In the genomic region with DNA sequence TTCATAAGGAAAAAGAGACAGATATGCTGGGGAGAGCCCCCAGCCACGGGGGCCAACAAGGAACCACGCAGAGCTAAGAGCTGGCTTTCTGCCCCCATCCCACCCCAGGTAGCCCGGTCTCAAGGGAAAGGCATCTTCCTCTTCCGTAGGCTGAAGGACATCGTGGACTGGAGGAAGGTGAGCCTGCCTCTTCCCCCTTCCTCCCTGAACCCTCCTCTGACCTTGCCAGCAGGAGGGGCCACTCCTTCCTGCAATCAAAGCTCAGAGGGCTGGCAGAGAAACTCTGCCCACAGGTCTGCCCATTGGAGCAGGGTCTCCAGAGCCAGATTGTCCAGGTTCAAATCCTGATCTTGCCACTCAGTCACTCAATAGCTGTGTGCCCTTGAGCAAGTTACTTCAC, we compare ENCODE assay signal across 23 cellular contexts. TPM values are rescaled to one million over a fixed set of nuclear protein-coding genes. Genes with fewer than 3 reads are reported as not detected.
A peak's percentile ranks its signal among the peaks of the same experiment; 100 is the strongest.
DNase-seq lines count a peak whose midpoint lies in the region; ATAC-seq, FAIRE-seq and TF ChIP-seq lines count a peak whose summit lies in the region.
"Had no signal": no experiment of that assay in that cellular context is flagged by ENCODE, and none has a peak within 500 bp of the region (broad histone marks: within the 10 kb centered on the region; RNA-seq: fewer than 3 reads in every experiment).

No MANE protein-coding gene starts in this region.

- POLR2A ChIA-PET in H1 (lab: Charles Lee; ENCODE audit: partially characterized antibody) = interaction anchor here (1.8 to 2.0 kb wide), 2 partner anchors 9 to 11 kb away, joined by 6 to 9 read pairs; no protein-coding TSS in a partner anchor

- no peak overlapping the region; the same call in 1 of the 2 replicates for H2BK12ac ChIP-seq in H1 (ENCODE audit: low read depth, low read length)

- no peaks in the 10 kb centered on the region for H4K20me1 ChIP-seq in GM23338 (replicated peaks; ENCODE audit: insufficient read depth)
- H4K20me1 ChIP-seq in H1 (replicated peaks in 1 of 2; ENCODE audit: control insufficient read depth in 1 of 2, insufficient read depth in 2 of 2, low read length in 2 of 2) = no peaks in the 10 kb centered on the region
- H4K20me1 ChIP-seq: BLaER1 had no signal

- H4K91ac ChIP-seq in H1 (replicated peaks; ENCODE audit: insufficient read length, low read length) = no peak overlapping the region

- H3K27me3 ChIP-seq in GM23338 (ENCODE audit: insufficient read depth) = no peaks in the 10 kb centered on the region
- no peaks in the 10 kb centered on the region for H3K27me3 ChIP-seq in H1 (replicated peaks in 1 of 4; ENCODE audit: control insufficient read depth in 3 of 4, extremely low read depth in 1 of 4, insufficient read depth in 3 of 4, low read length in 3 of 4)
- H3K27me3 ChIP-seq in dorsolateral prefrontal cortex = no peaks in the 10 kb centered on the region
- H3K27me3 ChIP-seq: BLaER1 had no signal

- DNase-seq in GM23338 (ENCODE audit: low spot score) = no peak
- DNase-seq in T-helper 17 cell = no peak
- DNase-seq in H1 (ENCODE audit: low read depth in 1 of 2, low spot score in 2 of 2) = no peak
- peak; percentile 34 for DNase-seq in posterior vena cava (ENCODE audit: low spot score)
- no peak for DNase-seq in NCI-H2107 (lab: John Stamatoyannopoulos, UW)
- DNase-seq in dorsolateral prefrontal cortex = no peak
- no peak for DNase-seq in cerebellar cortex (ENCODE audit: low spot score)
- DNase-seq in hypothalamus (lab: John Stamatoyannopoulos, UW) = no peak
- DNase-seq: 8988T; CD4-positive, alpha-beta memory T cell; DMS153; DMS79; GDM1; HCEC 1CT; IMR-90 had no signal

- H2BK5ac ChIP-seq in H1 (ENCODE audit: low read depth, low read length) = no peak overlapping the region

- no peak overlapping the region for H3K14ac ChIP-seq in H1 (ENCODE audit: insufficient read length)

- peak overlapping the region; percentile 96 for H2AFZ ChIP-seq in GM23338
- H2AFZ ChIP-seq in H1 (ENCODE audit: low read length) = peak overlapping the region; percentile 33; the same call in 1 of the 2 replicates

- ATAC-seq in GM23338 = peak; percentile 39
- ATAC-seq in T-helper 17 cell = no peak

- no peak for TF ChIP-seq EP300 in H1 (IDR thresholded peaks at IDR 0.05; ENCODE audit: borderline replicate concordance in 1 of 2, low read depth in 2 of 2, low read length in 2 of 2)

- H3K23ac ChIP-seq in H1 (ENCODE audit: insufficient read length) = no peak overlapping the region

- H3K27ac Mint-ChIP-seq in GM23338 (no peak overlapping the region), T-helper 17 cell (no peak overlapping the region)
- H3K27ac Mint-ChIP-seq: CD4-positive, alpha-beta memory T cell had no signal

- peaks cover 68% of the 10 kb centered on the region for H3K9me3 Mint-ChIP-seq in GM23338

- H2BK120ac ChIP-seq in H1 (replicated peaks; ENCODE audit: low read depth, low read length) = no peak overlapping the region

- H4K5ac ChIP-seq in H1 (ENCODE audit: insufficient read length, low read depth, low read length) = no peak overlapping the region

- no peak overlapping the region; a peak in 1 of 7 replicates for H3K9ac ChIP-seq in H1 (replicated peaks in 1 of 4; ENCODE audit: extremely low read depth in 1 of 4, low read depth in 3 of 4, low read length in 3 of 4)
- H3K9ac ChIP-seq: BLaER1 had no signal

- no peaks in the 10 kb centered on the region for H3F3A ChIP-seq in GM23338 (replicated peaks; ENCODE audit: low read depth)

- WGBS in H1 (ENCODE audit: extremely low coverage in 1 of 2, insufficient coverage in 1 of 2, insufficient read length in 1 of 2, insufficient replicate concordance in 2 of 2, low coverage in 1 of 2, low lambda C conversion rate in 2 of 2, missing lambda C conversion rate in 1 of 2), 2 experiments = 55% methylated on average over 5 of the region's 5 CpGs; no CpG with 5 or more reads in 1 of the 2 experiments

- H3K4ac ChIP-seq in H1 (replicated peaks; ENCODE audit: insufficient read length, low read depth, low read length) = no peak overlapping the region

- peaks cover 25% of the 10 kb centered on the region for H3K27me3 Mint-ChIP-seq in GM23338 (ENCODE audit: insufficient read depth, low read depth, poor library complexity)
- peaks cover 59% of the 10 kb centered on the region for H3K27me3 Mint-ChIP-seq in T-helper 17 cell

- H3K27ac ChIP-seq in GM23338 (ENCODE audit: low read depth) (no peak overlapping the region), H1 (ENCODE audit: low read depth, low read length) (no peak overlapping the region), dorsolateral prefrontal cortex (no peak overlapping the region)
- H3K27ac ChIP-seq: BLaER1 had no signal

- TF ChIP-seq RAD21 in H1 (IDR thresholded peaks at IDR 0.05 in 1 of 2, conservative IDR thresholded peaks at IDR 0.05 in 1 of 2; ENCODE audit: low read depth in 2 of 2, low read length in 2 of 2) = no peak

- H3K4me1 Mint-ChIP-seq in GM23338 (peaks cover 33% of the 10 kb centered on the region), T-helper 17 cell (peaks cover 4% of the 10 kb centered on the region)
- H3K4me1 Mint-ChIP-seq: CD4-positive, alpha-beta memory T cell had no signal

- H3K18ac ChIP-seq in H1 (ENCODE audit: extremely low read depth, low read length) = no peak overlapping the region

- H3K9me3 ChIP-seq in T-helper 17 cell (ENCODE audit: control insufficient read depth, low read length, poor library complexity, severe bottlenecking) (no peaks in the 10 kb centered on the region), H1 (ENCODE audit: insufficient read depth in 2 of 2, low read depth in 1 of 2, low read length in 1 of 2) (no peaks in the 10 kb centered on the region)
- H3K9me3 ChIP-seq: BLaER1 had no signal

- no peaks in the 10 kb centered on the region for H3K23me2 ChIP-seq in H1 (ENCODE audit: low read depth, low read length)

- intact Hi-C loops in posterior vena cava (cut with DNase I) (no loop called here), dorsolateral prefrontal cortex (cut with DNase I) (no loop called here)

- no peak overlapping the region for H3K4me3 Mint-ChIP-seq in GM23338
- peak overlapping the region; percentile 67 for H3K4me3 Mint-ChIP-seq in T-helper 17 cell
- H3K4me3 Mint-ChIP-seq: CD14-positive monocyte; CD4-positive, alpha-beta memory T cell had no signal

- 0 out of 4 replicates have a peak, but pooled peaks of 1 of the 2 experiments have one; percentile 14 for TF ChIP-seq CTCF in GM23338 (conservative IDR thresholded peaks at IDR 0.05; ENCODE audit: low read depth in 2 of 2)
- peak in 1 of 3 experiments; percentile 10; a peak in 1 of 4 replicates for TF ChIP-seq CTCF in H1 (IDR thresholded peaks at IDR 0.05; ENCODE audit: control extremely low read depth in 1 of 3, insufficient read depth in 1 of 3, low read depth in 1 of 3, low read length in 3 of 3)
- no peak for TF ChIP-seq CTCF in dorsolateral prefrontal cortex (IDR thresholded peaks at IDR 0.05 in 54 of 56, conservative IDR thresholded peaks at IDR 0.05 in 2 of 56; ENCODE audit: low read depth in 1 of 56, partially characterized antibody in 56 of 56)

- H3K4me3 ChIP-seq in GM23338 (no peak overlapping the region), H1 (ENCODE audit: extremely low read depth in 1 of 4, insufficient read depth in 2 of 4, low read depth in 3 of 4, low read length in 4 of 4) (0 out of 8 replicates have a peak overlapping the region, but pooled peaks of 1 of the 4 experiments have one; percentile 14), dorsolateral prefrontal cortex (no peak overlapping the region)
- H3K4me3 ChIP-seq: BLaER1 had no signal

- peaks cover 14% of the 10 kb centered on the region for H3K4me1 ChIP-seq in GM23338 (ENCODE audit: insufficient read depth)
- H3K4me1 ChIP-seq in H1 (replicated peaks in 1 of 4; ENCODE audit: control insufficient read depth in 3 of 4, insufficient read depth in 4 of 4, low read length in 3 of 4) = peaks cover under 1 to 22% (median 16%) of the 10 kb centered on the region in 4 experiments

- no peak for TF ChIP-seq POLR2A in H1 (IDR thresholded peaks at IDR 0.05; ENCODE audit: control extremely low read depth in 1 of 2, low read depth in 2 of 2, low read length in 2 of 2)

- no peak overlapping the region for H4K8ac ChIP-seq in H1 (ENCODE audit: extremely low read depth, insufficient read depth, low read length)

- no peak overlapping the region for H2AK5ac ChIP-seq in H1 (ENCODE audit: low read depth, low read length)

- no peaks in the 10 kb centered on the region for H3K79me1 ChIP-seq in H1 (ENCODE audit: low read depth, low read length)

- FAIRE-seq in H1 (lab: Jason Lieb, UNC) = no peak
- FAIRE-seq: GM12892, GM18507, HTR-8/SVneo had no signal

- peak overlapping the region; percentile 55 for H3K4me2 ChIP-seq in GM23338
- H3K4me2 ChIP-seq in H1 (ENCODE audit: insufficient read depth in 1 of 2, low read depth in 2 of 2, low read length in 2 of 2) = peak overlapping the region; percentile 3 to 38; a peak in 3 of 4 replicates
- H3K4me2 ChIP-seq: BLaER1 had no signal

- no peaks in the 10 kb centered on the region for H3K9me2 ChIP-seq in GM23338 (ENCODE audit: insufficient read depth)

- H3K36me3 ChIP-seq in GM23338 (ENCODE audit: insufficient read depth) = no peaks in the 10 kb centered on the region
- no peaks in the 10 kb centered on the region for H3K36me3 ChIP-seq in H1 (ENCODE audit: control insufficient read depth in 2 of 4, insufficient read depth in 4 of 4, low read length in 3 of 4)
- H3K36me3 ChIP-seq: BLaER1 had no signal

- H3K36me3 Mint-ChIP-seq in GM23338 (ENCODE audit: low read depth) = no peaks in the 10 kb centered on the region; the same call in 2 of the 3 replicates
- peaks cover 10% of the 10 kb centered on the region for H3K36me3 Mint-ChIP-seq in T-helper 17 cell (ENCODE audit: low read depth)
- H3K36me3 Mint-ChIP-seq: CD14-positive monocyte; CD4-positive, alpha-beta memory T cell had no signal

- CTCF ChIA-PET in H1 (lab: Charles Lee; ENCODE audit: partially characterized antibody) = interaction anchor here (0.9 to 3.0 kb wide), 13 partner anchors 14 to 97 kb away, joined by 3 to 19 read pairs (median 4); partner anchors contain the start of gene PDRG1

- H2BK15ac ChIP-seq in H1 (ENCODE audit: low read length) = no peak overlapping the region

- H3K79me2 ChIP-seq in GM23338 (replicated peaks; ENCODE audit: insufficient read depth) = no peaks in the 10 kb centered on the region
- H3K79me2 ChIP-seq in H1 (ENCODE audit: control insufficient read depth in 1 of 2, insufficient read depth in 2 of 2, low read length in 2 of 2) = no peaks in the 10 kb centered on the region

- H3K56ac ChIP-seq in H1 (replicated peaks; ENCODE audit: insufficient read length, low read depth, low read length) = no peak overlapping the region

- H2BK20ac ChIP-seq in H1 (ENCODE audit: low read length) = no peak overlapping the region

RNA-seq across cellular contexts. Expression of gene PDRG1, which starts 32.1 kb away (rescaled TPM):
- total RNA-seq in GM23338 (2014; rRNA removed; shearing (Covaris generic)) = 10.5 and 14.8 TPM in 2 replicates
- polyA plus RNA-seq in GM23338 (2016; fragmentation: Nextera tagmentation; extraction: Ambion mirVana) (27.8 and 28.4 TPM in 2 replicates), H1 (2011; rRNA removed) (20.1 and 20.8 TPM in 2 replicates)
- total RNA-seq in T-helper 17 cell (1 to 10 TPM; 7.2 to 9.0 TPM), posterior vena cava (1 to 10 TPM; 5.0 to 5.3 TPM), dorsolateral prefrontal cortex (10 to 100 TPM; 10.2 to 19.6 (median 13.1) TPM)
- 14.2 and 14.5 TPM in 2 replicates for total RNA-seq in H1 (2021; fragmentation: NEBNext Ultra II Directional; extraction: Animal tissue kit (Norgen Biotek cat#: 25700))
- polyA plus RNA-seq in H1 (2011; cell fraction: cytosol; rRNA removed) = 26.4 TPM
- 15.8 TPM for polyA plus RNA-seq in H1 (2011; cell fraction: nucleus; rRNA removed)
- polyA plus RNA-seq in H1 (2012, experiment 1 of 2) = 25.2 to 36.8 TPM (median 30.7 TPM) in 4 replicates
- polyA plus RNA-seq in H1 (2012, experiment 2 of 2) = 22.0 TPM
- 10.7 TPM for polyA plus RNA-seq in H1 (2013, experiment 1 of 2)
- 11.2 TPM for polyA plus RNA-seq in H1 (2013, experiment 2 of 2)
- 6.0 and 7.3 TPM in 2 replicates for polyA minus RNA-seq in H1 (2011; rRNA and poly(A)+ RNA removed)
- 8.3 TPM for polyA minus RNA-seq in H1 (2011; cell fraction: cytosol; rRNA and poly(A)+ RNA removed)
- 5.7 TPM for polyA minus RNA-seq in H1 (2011; cell fraction: nucleus; rRNA and poly(A)+ RNA removed)

RNA-seq across cellular contexts. Expression of gene XKR7, which starts 48.2 kb away (rescaled TPM):
- total RNA-seq in GM23338 (2014; rRNA removed; shearing (Covaris generic)) = 3.0 and 3.9 TPM in 2 replicates
- polyA plus RNA-seq in GM23338 (2016; fragmentation: Nextera tagmentation; extraction: Ambion mirVana) (0.61 and 0.64 TPM in 2 replicates), H1 (2011; rRNA removed) (2.4 TPM in 2 replicates)
- total RNA-seq in T-helper 17 cell (not detected), posterior vena cava (not detected), dorsolateral prefrontal cortex (1 to 10 TPM; 1.7 to 7.6 (median 4.5) TPM)
- 1.8 and 2.4 TPM in 2 replicates for total RNA-seq in H1 (2021; fragmentation: NEBNext Ultra II Directional; extraction: Animal tissue kit (Norgen Biotek cat#: 25700))
- polyA plus RNA-seq in H1 (2011; cell fraction: cytosol; rRNA removed) = 1.5 TPM
- 2.9 TPM for polyA plus RNA-seq in H1 (2011; cell fraction: nucleus; rRNA removed)
- polyA plus RNA-seq in H1 (2012, experiment 1 of 2) = 2.4 to 3.7 TPM (median 3.0 TPM) in 4 replicates
- polyA plus RNA-seq in H1 (2012, experiment 2 of 2) = 2.2 TPM
- 2.1 TPM for polyA plus RNA-seq in H1 (2013, experiment 1 of 2)
- polyA plus RNA-seq in H1 (2013, experiment 2 of 2) = 2.3 TPM
- 3.7 and 3.9 TPM in 2 replicates for polyA minus RNA-seq in H1 (2011; rRNA and poly(A)+ RNA removed)
- polyA minus RNA-seq in H1 (2011; cell fraction: cytosol; rRNA and poly(A)+ RNA removed) = 2.3 TPM
- 2.4 TPM for polyA minus RNA-seq in H1 (2011; cell fraction: nucleus; rRNA and poly(A)+ RNA removed)
- total RNA-seq: A673; CD4-positive, alpha-beta memory T cell; H4; IMR-90 had no signal
- polyA plus RNA-seq: AG04450; CD4-positive, alpha-beta memory T cell; IMR-90 had no signal

RNA-seq across cellular contexts. Expression of gene TTLL9, which starts 49.3 kb away (rescaled TPM):
- 0.39 TPM in 1 of 2 replicates, not detected in the other for total RNA-seq in GM23338 (2014; rRNA removed; shearing (Covaris generic))
- polyA plus RNA-seq in GM23338 (2016; fragmentation: Nextera tagmentation; extraction: Ambion mirVana) (not detected in 2 replicates), H1 (2011; rRNA removed) (0.06 and 0.19 TPM in 2 replicates)
- total RNA-seq in T-helper 17 cell (not detected), posterior vena cava (under 1 TPM; 0.14 to 0.19 TPM), dorsolateral prefrontal cortex (10 to 100 TPM in 3 of 120 experiments, 1 to 10 TPM in 117; 2.6 to 11.1 (median 5.7) TPM)
- not detected in 2 replicates for total RNA-seq in H1 (2021; fragmentation: NEBNext Ultra II Directional; extraction: Animal tissue kit (Norgen Biotek cat#: 25700))
- polyA plus RNA-seq in H1 (2011; cell fraction: cytosol; rRNA removed) = 0.10 TPM
- 0.20 TPM for polyA plus RNA-seq in H1 (2011; cell fraction: nucleus; rRNA removed)
- polyA plus RNA-seq in H1 (2012, experiment 1 of 2) = 0.15 to 0.24 TPM (median 0.16 TPM) in 3 of 4 replicates, not detected in the other
- polyA plus RNA-seq in H1 (2012, experiment 2 of 2) = not detected
- polyA plus RNA-seq in H1 (2013, experiment 1 of 2) = not detected
- polyA plus RNA-seq in H1 (2013, experiment 2 of 2) = 0.04 TPM
- polyA minus RNA-seq in H1 (2011; rRNA and poly(A)+ RNA removed) = 0.20 TPM in 1 of 2 replicates, not detected in the other
- not detected for polyA minus RNA-seq in H1 (2011; cell fraction: cytosol; rRNA and poly(A)+ RNA removed)
- not detected for polyA minus RNA-seq in H1 (2011; cell fraction: nucleus; rRNA and poly(A)+ RNA removed)
- total RNA-seq: A673; CD4-positive, alpha-beta memory T cell; IMR-90 had no signal
- polyA plus RNA-seq: AG04450, CD14-positive monocyte, IMR-90 had no signal

RNA-seq across cellular contexts. Expression of gene DUSP15, which starts 49.4 kb away (rescaled TPM):
- 2.8 and 5.9 TPM in 2 replicates for total RNA-seq in GM23338 (2014; rRNA removed; shearing (Covaris generic))
- polyA plus RNA-seq in GM23338 (2016; fragmentation: Nextera tagmentation; extraction: Ambion mirVana) = 0.61 and 0.99 TPM in 2 replicates
- total RNA-seq in T-helper 17 cell = not detected
- total RNA-seq in H1 (2021; fragmentation: NEBNext Ultra II Directional; extraction: Animal tissue kit (Norgen Biotek cat#: 25700)) = 0.91 and 1.0 TPM in 2 replicates
- polyA plus RNA-seq in H1 (2011; rRNA removed) = 3.2 and 6.0 TPM in 2 replicates
- polyA plus RNA-seq in H1 (2011; cell fraction: cytosol; rRNA removed) = 3.9 TPM
- 4.7 TPM for polyA plus RNA-seq in H1 (2011; cell fraction: nucleus; rRNA removed)
- polyA plus RNA-seq in H1 (2012, experiment 1 of 2) = 0.77 to 3.2 TPM (median 2.8 TPM) in 4 replicates
- polyA plus RNA-seq in H1 (2012, experiment 2 of 2) = 1.6 TPM
- 0.87 TPM for polyA plus RNA-seq in H1 (2013, experiment 1 of 2)
- polyA plus RNA-seq in H1 (2013, experiment 2 of 2) = 0.79 TPM
- 0.39 and 1.1 TPM in 2 replicates for polyA minus RNA-seq in H1 (2011; rRNA and poly(A)+ RNA removed)
- polyA minus RNA-seq in H1 (2011; cell fraction: cytosol; rRNA and poly(A)+ RNA removed) = 2.6 TPM
- 5.4 TPM for polyA minus RNA-seq in H1 (2011; cell fraction: nucleus; rRNA and poly(A)+ RNA removed)
- total RNA-seq in posterior vena cava = 1 to 10 TPM in 1 of 2 donors, under 1 TPM in 1; 0.90 to 1.0 TPM
- 10 to 100 TPM in 24 of 120 experiments, 1 to 10 TPM in 96; 4.0 to 19.1 (median 8.0) TPM for total RNA-seq in dorsolateral prefrontal cortex
- total RNA-seq: A673; CD4-positive, alpha-beta memory T cell; IMR-90 had no signal
- polyA plus RNA-seq: AG04450; CD14-positive monocyte; CD4-positive, alpha-beta memory T cell; IMR-90 had no signal
